Comparison of ENCODE assay signal across 19 cellular contexts in the genomic region with DNA sequence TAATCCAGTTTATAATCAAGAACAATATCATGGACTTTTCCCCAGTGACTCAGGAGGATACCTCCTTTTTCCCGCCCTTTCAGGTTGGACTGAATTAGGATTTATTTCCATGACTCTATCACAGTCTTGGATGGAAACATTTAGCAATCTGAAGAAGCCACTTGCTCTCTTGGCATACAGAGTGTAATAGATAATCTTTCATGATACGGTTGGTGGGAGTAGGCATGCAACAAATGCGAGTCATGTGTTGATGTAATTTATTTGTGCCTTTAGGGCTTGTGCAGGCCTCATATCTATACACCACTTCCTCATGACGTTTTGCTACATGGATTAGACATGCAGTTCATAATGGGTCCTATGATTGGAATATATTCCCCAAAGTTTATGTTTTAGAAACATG. TPM values are rescaled to one million over a fixed set of nuclear protein-coding genes. Genes with fewer than 3 reads are reported as not detected.
DNase-seq lines count a peak whose midpoint lies in the region; ATAC-seq, FAIRE-seq and TF ChIP-seq lines count a peak whose summit lies in the region.
"Had no signal": no experiment of that assay in that cellular context is flagged by ENCODE, and none has a peak within 500 bp of the region (broad histone marks: within the 10 kb centered on the region; RNA-seq: fewer than 3 reads in every experiment).

No MANE protein-coding gene starts in this region.

- no peaks in the 10 kb centered on the region for H3K9me1 ChIP-seq in keratinocyte (ENCODE audit: control insufficient read depth, extremely low read depth, insufficient read depth, low read length)

- no peak for TF ChIP-seq CTCF in keratinocyte (optimal IDR thresholded peaks at IDR 0.05 in 1 of 3, IDR thresholded peaks at IDR 0.05 in 1 of 3, conservative IDR thresholded peaks at IDR 0.05 in 1 of 3; ENCODE audit: extremely low read depth in 1 of 3, insufficient read depth in 2 of 3, low read length in 3 of 3)
- TF ChIP-seq CTCF in ovary (IDR thresholded peaks at IDR 0.05): no peak

- peak overlapping the region; percentile 76 for H3K27ac Mint-ChIP-seq in activated T-helper 1 cell treated with anti-CD3 and anti-CD28 coated beads, Interleukin-12 subunit alpha, Interleukin-12 subunit beta, Interleukin-2, Interleukin-4 antibody, amounts not matched to agents 30 ng/mL and 10 ng/mL and 1 ng/mL, durations not matched to agents 14 hours and 24 hours and 36 hours
- H3K27ac Mint-ChIP-seq: CD8-positive, alpha-beta memory T cell; dendritic cell treated with granulocyte-macrophage colony-stimulating factor and Interleukin-4, amounts not matched to agents 40 ng/mL and 50 ng/mL, for 4 days; WTC11 had no signal

- TF ChIP-seq EP300 in ovary (IDR thresholded peaks at IDR 0.05): no peak

- H3K27me3 ChIP-seq in keratinocyte (ENCODE audit: control insufficient read depth, extremely low read depth, insufficient read depth, low read length) (no peaks in the 10 kb centered on the region), ovary (no peaks in the 10 kb centered on the region), Karpas-422 (ENCODE audit: low read length) (no peaks in the 10 kb centered on the region)
- H3K27me3 ChIP-seq: right lobe of liver, transverse colon had no signal

- no peak overlapping the region for H3K4me2 ChIP-seq in keratinocyte (ENCODE audit: control insufficient read depth, extremely low read depth, insufficient read depth, low read depth, low read length)
- H3K4me2 ChIP-seq in Karpas-422 (ENCODE audit: low read depth, low read length, poor library complexity, severe bottlenecking): no peak overlapping the region

- no peak for FAIRE-seq in keratinocyte (lab: Jason Lieb, UNC)
- FAIRE-seq: G401.6 had no signal

- H3K9me3 ChIP-seq in keratinocyte (ENCODE audit: control insufficient read depth, low read depth, low read length): no peaks in the 10 kb centered on the region
- no peaks in the 10 kb centered on the region for H3K9me3 ChIP-seq in ovary
- H3K9me3 ChIP-seq in Karpas-422 (ENCODE audit: low read length): no peaks in the 10 kb centered on the region
- H3K9me3 ChIP-seq: lower lobe of right lung, right lobe of liver, transverse colon had no signal

- ATAC-seq in Right ventricle myocardium inferior: no peak
- ATAC-seq: right lobe of liver, WTC11 had no signal

- intact Hi-C loops in activated T-helper 1 cell treated with anti-CD3 and anti-CD28 coated beads, Interleukin-12 subunit alpha, Interleukin-12 subunit beta, Interleukin-2, Interleukin-4 antibody, amounts not matched to agents 30 ng/mL and 10 ng/mL and 1 ng/mL, durations not matched to agents 14 hours and 24 hours and 36 hours (cut with micrococcal nuclease): loop anchor here (10.0 kb wide), 1 partner anchor 1108 kb away; no protein-coding TSS in a partner anchor
- intact Hi-C loops in ovary (cut with DNase I): no loop called here
- intact Hi-C loops in Right ventricle myocardium inferior (cut with DNase I): no loop called here

- no peak overlapping the region for H3K4me3 Mint-ChIP-seq in activated T-helper 1 cell treated with anti-CD3 and anti-CD28 coated beads, Interleukin-12 subunit alpha, Interleukin-12 subunit beta, Interleukin-2, Interleukin-4 antibody, amounts not matched to agents 30 ng/mL and 10 ng/mL and 1 ng/mL, durations not matched to agents 14 hours and 24 hours and 36 hours
- H3K4me3 Mint-ChIP-seq: CD8-positive, alpha-beta memory T cell; dendritic cell treated with granulocyte-macrophage colony-stimulating factor and Interleukin-4, amounts not matched to agents 40 ng/mL and 50 ng/mL, for 4 days; WTC11 had no signal

- H3K9me2 ChIP-seq in Karpas-422 (replicated peaks; ENCODE audit: insufficient read depth, low read length): no peaks in the 10 kb centered on the region

- dilution Hi-C loops in keratinocyte (cut with MboI; ENCODE audit: extremely low pct_ligation_motif_present, low sequenced_read_pairs): no loop called here

- H3K36me3 ChIP-seq in keratinocyte (ENCODE audit: control insufficient read depth in 2 of 2, extremely low read depth in 1 of 2, insufficient read depth in 2 of 2, low read length in 2 of 2): no peaks in the 10 kb centered on the region
- H3K36me3 ChIP-seq in ovary: no peaks in the 10 kb centered on the region
- no peaks in the 10 kb centered on the region for H3K36me3 ChIP-seq in Karpas-422 (ENCODE audit: insufficient read depth, low read length)
- H3K36me3 ChIP-seq: lower lobe of right lung, right lobe of liver, transverse colon had no signal

- H2AFZ ChIP-seq in keratinocyte (ENCODE audit: control insufficient read depth, low read length): peak overlapping the region; percentile 6
- no peak overlapping the region for H2AFZ ChIP-seq in Karpas-422 (ENCODE audit: low read length)

- H3K4me3 ChIP-seq in keratinocyte (ENCODE audit: control insufficient read depth in 2 of 3, extremely low read depth in 1 of 3, insufficient read depth in 2 of 3, low read depth in 1 of 3, low read length in 3 of 3): no peak overlapping the region
- no peak overlapping the region for H3K4me3 ChIP-seq in ovary
- no peak overlapping the region for H3K4me3 ChIP-seq in Karpas-422 (ENCODE audit: low read length)
- H3K4me3 ChIP-seq: lower lobe of right lung, right lobe of liver, transverse colon had no signal

- H3K27me3 Mint-ChIP-seq in activated T-helper 1 cell treated with anti-CD3 and anti-CD28 coated beads, Interleukin-12 subunit alpha, Interleukin-12 subunit beta, Interleukin-2, Interleukin-4 antibody, amounts not matched to agents 30 ng/mL and 10 ng/mL and 1 ng/mL, durations not matched to agents 14 hours and 24 hours and 36 hours (ENCODE audit: insufficient read depth): no peaks in the 10 kb centered on the region

- H4K20me1 ChIP-seq in keratinocyte (ENCODE audit: control insufficient read depth, extremely low read depth, insufficient read depth, low read length) (no peaks in the 10 kb centered on the region), Karpas-422 (ENCODE audit: insufficient read depth, low read depth, low read length) (no peaks in the 10 kb centered on the region)

- peak; percentile 26 for DNase-seq in COLO829 (ENCODE audit: low spot score)
- DNase-seq in M059J (ENCODE audit: low read depth): peak; percentile 32
- DNase-seq in activated T-helper 1 cell treated with anti-CD3 and anti-CD28 coated beads, Interleukin-12 subunit alpha, Interleukin-12 subunit beta, Interleukin-2, Interleukin-4 antibody, amounts not matched to agents 30 ng/mL and 10 ng/mL and 1 ng/mL, durations not matched to agents 14 hours and 24 hours and 36 hours (ENCODE audit: low spot score): no peak
- no peak for DNase-seq in keratinocyte (ENCODE audit: low read depth, low spot score)
- DNase-seq in ovary: no peak
- no peak for DNase-seq in retina
- no peak for DNase-seq in Right ventricle myocardium inferior (ENCODE audit: missing footprints)
- no peak for DNase-seq in Karpas-422
- DNase-seq: activated CD8-positive, alpha-beta memory T cell treated with anti-CD3 and anti-CD28 coated beads, Interleukin-2, amount 50 U/mL, for 4 hours; amygdala; CD8-positive, alpha-beta memory T cell; lower lobe of right lung; NCI-H1105 treated with DMSO at 0.1 percent for 48 hours; right lobe of liver; transverse colon had no signal

- H3K9me3 Mint-ChIP-seq in activated T-helper 1 cell treated with anti-CD3 and anti-CD28 coated beads, Interleukin-12 subunit alpha, Interleukin-12 subunit beta, Interleukin-2, Interleukin-4 antibody, amounts not matched to agents 30 ng/mL and 10 ng/mL and 1 ng/mL, durations not matched to agents 14 hours and 24 hours and 36 hours: peaks cover 38% of the 10 kb centered on the region

- H3K4me1 ChIP-seq in keratinocyte (ENCODE audit: control insufficient read depth, extremely low read depth, insufficient read depth, low read length): peaks cover 15% of the 10 kb centered on the region
- no peaks in the 10 kb centered on the region for H3K4me1 ChIP-seq in ovary (ENCODE audit: insufficient read depth)
- peaks cover 9% of the 10 kb centered on the region for H3K4me1 ChIP-seq in Karpas-422 (ENCODE audit: low read length)
- H3K4me1 ChIP-seq: right lobe of liver, transverse colon had no signal

- H3K27ac ChIP-seq in keratinocyte (ENCODE audit: control insufficient read depth, insufficient read depth, low read length): no peak overlapping the region
- H3K27ac ChIP-seq in ovary: no peak overlapping the region
- H3K27ac ChIP-seq in Karpas-422 (ENCODE audit: low read length): no peak overlapping the region
- H3K27ac ChIP-seq: lower lobe of right lung, right lobe of liver, transverse colon had no signal

- H3K4me1 Mint-ChIP-seq in activated T-helper 1 cell treated with anti-CD3 and anti-CD28 coated beads, Interleukin-12 subunit alpha, Interleukin-12 subunit beta, Interleukin-2, Interleukin-4 antibody, amounts not matched to agents 30 ng/mL and 10 ng/mL and 1 ng/mL, durations not matched to agents 14 hours and 24 hours and 36 hours (ENCODE audit: low read depth): peaks cover 53% of the 10 kb centered on the region
- H3K4me1 Mint-ChIP-seq: WTC11 had no signal

- peaks cover 17% of the 10 kb centered on the region for H3K36me3 Mint-ChIP-seq in activated T-helper 1 cell treated with anti-CD3 and anti-CD28 coated beads, Interleukin-12 subunit alpha, Interleukin-12 subunit beta, Interleukin-2, Interleukin-4 antibody, amounts not matched to agents 30 ng/mL and 10 ng/mL and 1 ng/mL, durations not matched to agents 14 hours and 24 hours and 36 hours (ENCODE audit: low read depth)
- H3K36me3 Mint-ChIP-seq: WTC11 had no signal

- no peak for TF ChIP-seq POLR2A in ovary (IDR thresholded peaks at IDR 0.05)

- WGBS in ovary, 3 donors: 64 to 71% (median 67%) methylated on average over 4 of the region's 4 CpGs

- no peaks in the 10 kb centered on the region for H3K79me2 ChIP-seq in keratinocyte (ENCODE audit: control insufficient read depth, insufficient read depth, low read length)
- H3K79me2 ChIP-seq in Karpas-422 (ENCODE audit: low read length): no peaks in the 10 kb centered on the region

- H3K9ac ChIP-seq in keratinocyte (ENCODE audit: control insufficient read depth, extremely low read depth, insufficient read depth, low read length): no peak overlapping the region
- no peak overlapping the region for H3K9ac ChIP-seq in Karpas-422 (ENCODE audit: low read length)

RNA-seq across cellular contexts. Expression of gene MCTP2, which starts 54.2 kb away (rescaled TPM):
- total RNA-seq in M059J (2014; rRNA removed; shearing (Covaris generic)): 0.30 and 0.91 TPM in 2 replicates
- 93.2 and 96.0 TPM in 2 replicates for total RNA-seq in activated T-helper 1 cell treated with anti-CD3 and anti-CD28 coated beads, Interleukin-12 subunit alpha, Interleukin-12 subunit beta, Interleukin-2, Interleukin-4 antibody, amounts not matched to agents 30 ng/mL and 10 ng/mL and 1 ng/mL, durations not matched to agents 14 hours and 24 hours and 36 hours
- polyA plus RNA-seq in keratinocyte (21.2 to 22.4 TPM (median 22.0 TPM) in 3 replicates), ovary (1 to 10 TPM in 1 of 2 donors, under 1 TPM in 1; 0.86 to 2.0 TPM)
- 6.9 TPM for polyA plus RNA-seq in keratinocyte (2011; ENCODE audit: low read depth)
- 12.4 and 15.5 TPM in 2 replicates for polyA plus RNA-seq in keratinocyte (2011; cell fraction: cytosol; rRNA removed)
- 46.6 and 49.7 TPM in 2 replicates for polyA plus RNA-seq in keratinocyte (2011; cell fraction: nucleus; rRNA removed)
- polyA plus RNA-seq in keratinocyte (2012; ENCODE audit: low replicate concordance): 6.9 and 8.9 TPM in 2 replicates
- 27.5 to 59.2 TPM (median 50.0 TPM) in 3 replicates for polyA minus RNA-seq in keratinocyte
- polyA minus RNA-seq in keratinocyte (2011; cell fraction: cytosol; rRNA and poly(A)+ RNA removed): 22.1 TPM
- polyA minus RNA-seq in keratinocyte (2011; cell fraction: nucleus; rRNA and poly(A)+ RNA removed): 39.6 and 63.1 TPM in 2 replicates
- total RNA-seq in ovary (10 to 100 TPM in 1 of 7 donors, 1 to 10 TPM in 5, under 1 TPM in 1; 0.71 to 44.5 (median 6.0) TPM), Right ventricle myocardium inferior (1.2 TPM)
- 42.0 and 58.9 TPM in 2 replicates for total RNA-seq in Karpas-422 (2014; rRNA removed; shearing (Covaris generic); ENCODE audit: low replicate concordance)
- polyA plus RNA-seq: neural cell had no signal

Comparison
In these comparisons a context has a peak if more than half of its experiments do, and no peak if none do; other contexts are left out.
1. DNase-seq: peak in COLO829 (single experiment) and M059J (single experiment); none in activated T-helper 1 cell treated with anti-CD3 and anti-CD28 coated beads, Interleukin-12 subunit alpha, Interleukin-12 subunit beta, Interleukin-2, Interleukin-4 antibody, amounts not matched to agents 30 ng/mL and 10 ng/mL and 1 ng/mL, durations not matched to agents 14 hours and 24 hours and 36 hours (single experiment), keratinocyte (single experiment), ovary (0 of 5), retina (single experiment), Right ventricle myocardium inferior (single experiment) and Karpas-422 (single experiment).